8 cellular contexts compared by ENCODE assay signal in genomic region chr21:34603002-34603709, GRCh38. TPM values are rescaled to one million over a fixed set of nuclear protein-coding genes. Genes with fewer than 3 reads are reported as not detected.
DNase-seq lines count a peak whose midpoint lies in the region; ATAC-seq and TF ChIP-seq lines count a peak whose summit lies in the region.

No MANE protein-coding gene starts in this region.

- peak; percentile 75 for DNase-seq in GM10266 (ENCODE audit: extremely low spot score)
- DNase-seq in OCI-LY7 (ENCODE audit: low spot score) = peak; percentile 57
- DNase-seq in activated T-cell treated with anti-CD3 and anti-CD28 coated beads, Interleukin-2, amount 50 U/mL, for 24 hours = peak; percentile 77
- DNase-seq in fibroblast of gingiva (ENCODE audit: low read depth) = peak; percentile 62
- no peak for DNase-seq in natural killer cell treated with Interleukin-12 subunit alpha and Interleukin-12 subunit beta and Interleukin-15 and Interleukin-18, amount 100 ng/mL, for 72 hours (ENCODE audit: low spot score)
- DNase-seq in stimulated activated naive CD4-positive, alpha-beta T cell treated with Interleukin-2 at 50 U/mL for 16 hours (lab: John Stamatoyannopoulos, UW) = peak; percentile 42

- H3K27me3 Mint-ChIP-seq in activated T-cell treated with anti-CD3 and anti-CD28 coated beads, Interleukin-2, amount 50 U/mL, for 24 hours = no peaks in the 10 kb centered on the region
- no peaks in the 10 kb centered on the region for H3K27me3 Mint-ChIP-seq in natural killer cell treated with Interleukin-12 subunit alpha and Interleukin-12 subunit beta and Interleukin-15 and Interleukin-18, amount 100 ng/mL, for 72 hours

- H3K36me3 ChIP-seq in OCI-LY7 (ENCODE audit: insufficient read depth, low read length) = no peaks in the 10 kb centered on the region

- H3K4me3 Mint-ChIP-seq in activated T-cell treated with anti-CD3 and anti-CD28 coated beads, Interleukin-2, amount 50 U/mL, for 24 hours = no peak overlapping the region
- no peak overlapping the region for H3K4me3 Mint-ChIP-seq in natural killer cell treated with Interleukin-12 subunit alpha and Interleukin-12 subunit beta and Interleukin-15 and Interleukin-18, amount 100 ng/mL, for 72 hours

- H3K9me3 Mint-ChIP-seq in activated T-cell treated with anti-CD3 and anti-CD28 coated beads, Interleukin-2, amount 50 U/mL, for 24 hours = no peaks in the 10 kb centered on the region
- no peaks in the 10 kb centered on the region for H3K9me3 Mint-ChIP-seq in natural killer cell treated with Interleukin-12 subunit alpha and Interleukin-12 subunit beta and Interleukin-15 and Interleukin-18, amount 100 ng/mL, for 72 hours

- peak; percentile 92 for TF ChIP-seq CTCF in GM10266 (IDR thresholded peaks at IDR 0.05; ENCODE audit: control insufficient read depth, insufficient read depth, low read depth, missing control alignments)
- peak; percentile 77 for TF ChIP-seq CTCF in OCI-LY7 (conservative IDR thresholded peaks at IDR 0.05; ENCODE audit: low read length)

- peaks cover 6% of the 10 kb centered on the region for H3K4me1 Mint-ChIP-seq in activated T-cell treated with anti-CD3 and anti-CD28 coated beads, Interleukin-2, amount 50 U/mL, for 24 hours (ENCODE audit: low read depth)
- peaks cover 5 to 8% of the 10 kb centered on the region in 2 donors for H3K4me1 Mint-ChIP-seq in natural killer cell treated with Interleukin-12 subunit alpha and Interleukin-12 subunit beta and Interleukin-15 and Interleukin-18, amount 100 ng/mL, for 72 hours (ENCODE audit: low read depth in 2 of 2)

- no peak overlapping the region for H3K4me3 ChIP-seq in OCI-LY7 (ENCODE audit: low read depth, low read length, poor library complexity, severe bottlenecking)

- H3K9me2 ChIP-seq in OCI-LY7 (ENCODE audit: insufficient read depth, low read length) = no peaks in the 10 kb centered on the region

- peak; percentile 79 for TF ChIP-seq RAD21 in Ishikawa (IDR thresholded peaks at IDR 0.05; ENCODE audit: low read depth)

- no peak overlapping the region for H3K4me2 ChIP-seq in OCI-LY7 (ENCODE audit: low read length)

- POLR2A ChIA-PET in OCI-LY7 (lab: Charles Lee) = no interaction called here

- H3K27ac ChIP-seq in OCI-LY7 (ENCODE audit: low read depth, low read length, poor library complexity, severe bottlenecking) = no peak overlapping the region

- H3K36me3 Mint-ChIP-seq in activated T-cell treated with anti-CD3 and anti-CD28 coated beads, Interleukin-2, amount 50 U/mL, for 24 hours (ENCODE audit: low read depth) = no peaks in the 10 kb centered on the region
- no peaks in the 10 kb centered on the region for H3K36me3 Mint-ChIP-seq in natural killer cell treated with Interleukin-12 subunit alpha and Interleukin-12 subunit beta and Interleukin-15 and Interleukin-18, amount 100 ng/mL, for 72 hours

- no peaks in the 10 kb centered on the region for H3K9me3 ChIP-seq in OCI-LY7 (ENCODE audit: low read length)

- ATAC-seq in natural killer cell treated with Interleukin-12 subunit alpha and Interleukin-12 subunit beta and Interleukin-15 and Interleukin-18, amount 100 ng/mL, for 72 hours = peak; percentile 72 to 79
- no peak for ATAC-seq in GM21717 (IDR thresholded peaks at IDR 0.05; ENCODE audit: unreplicated experiment)

- TF ChIP-seq EP300 in Ishikawa (IDR thresholded peaks at IDR 0.05; ENCODE audit: borderline replicate concordance) = no peak

- no peaks in the 10 kb centered on the region for H3K4me1 ChIP-seq in OCI-LY7 (ENCODE audit: insufficient read depth, low read length, poor library complexity, severe bottlenecking)

- H2AFZ ChIP-seq in OCI-LY7 (ENCODE audit: low read length) = no peak overlapping the region

- H4K20me1 ChIP-seq in OCI-LY7 (ENCODE audit: insufficient read depth, low read length) = no peaks in the 10 kb centered on the region

- intact Hi-C loops in OCI-LY7 (cut with micrococcal nuclease; ENCODE audit: unreplicated experiment) = loop anchor here (1.0 kb wide), 1 partner anchor 93 kb away; no protein-coding TSS in a partner anchor

- CTCF ChIA-PET in OCI-LY7 (lab: Charles Lee; ENCODE audit: unreplicated experiment) = interaction anchor here (1.1 to 1.9 kb wide), 3 partner anchors 29 to 95 kb away, joined by 4 to 8 read pairs (median 5); no protein-coding TSS in a partner anchor

- BruUV-seq in OCI-LY7 (replicated peaks; lab: Mats Ljungman, UMichigan) = no TSS peak

- no peaks in the 10 kb centered on the region for H3K79me2 ChIP-seq in OCI-LY7 (ENCODE audit: insufficient read depth, low read depth, low read length)

- H3K27ac Mint-ChIP-seq in activated T-cell treated with anti-CD3 and anti-CD28 coated beads, Interleukin-2, amount 50 U/mL, for 24 hours = no peak overlapping the region
- no peak overlapping the region for H3K27ac Mint-ChIP-seq in natural killer cell treated with Interleukin-12 subunit alpha and Interleukin-12 subunit beta and Interleukin-15 and Interleukin-18, amount 100 ng/mL, for 72 hours

TF ChIP-seq in Ishikawa, 13 proteins besides CTCF, POLR2A, EP300 and RAD21:
- TF ChIP-seq CREB1 (IDR thresholded peaks at IDR 0.05; ENCODE audit: low read depth) (no peak), YY1 (IDR thresholded peaks at IDR 0.05; ENCODE audit: low read depth) (no peak), TEAD4 (IDR thresholded peaks at IDR 0.05) (no peak), ZBTB7A (IDR thresholded peaks at IDR 0.05; ENCODE audit: low read depth) (no peak), EGR1 (IDR thresholded peaks at IDR 0.05) (no peak), NFIC (IDR thresholded peaks at IDR 0.05) (no peak), MAX (IDR thresholded peaks at IDR 0.05) (no peak), TCF12 (IDR thresholded peaks at IDR 0.05; ENCODE audit: low read depth) (no peak), CEBPB (IDR thresholded peaks at IDR 0.05) (no peak), REST (IDR thresholded peaks at IDR 0.05; ENCODE audit: low read depth) (no peak), TAF1 (IDR thresholded peaks at IDR 0.05; ENCODE audit: low read depth) (no peak), FOXM1 (IDR thresholded peaks at IDR 0.05; ENCODE audit: borderline replicate concordance, low read depth) (no peak), USF1 (IDR thresholded peaks at IDR 0.05) (no peak)

RNA-seq across cellular contexts. Expression of gene RCAN1, which starts 11.8 kb away (rescaled TPM):
- total RNA-seq in OCI-LY7 (2014; rRNA removed; shearing (Covaris generic)) = 2.8 and 6.8 TPM in 2 replicates
- total RNA-seq in OCI-LY7 (2022) = 8.0 and 8.9 TPM in 2 replicates
- total RNA-seq in natural killer cell treated with Interleukin-12 subunit alpha and Interleukin-12 subunit beta and Interleukin-15 and Interleukin-18, amount 100 ng/mL, for 72 hours = 10 to 100 TPM; 10.1 to 11.5 TPM
